In genomic region chr17:76103274-76104139, GRCh38 we compare ENCODE assay signal across 1 cellular context.
A peak's percentile ranks its signal among the peaks of the same experiment; 100 is the strongest.
TF ChIP-seq lines count a peak whose summit lies in the region.

Gene EXOC7, minus strand, starts transcription at chr17:76103787. Its CDS starts 95 bp downstream, at chr17:76103692.

TF ChIP-seq in HepG2, 621 proteins besides CTCF, POLR2A, EP300 and RAD21 (continued from another document and continues in another):
- TF ChIP-seq CEBPZ (IDR thresholded peaks at IDR 0.05; ENCODE audit: low read length) (no peak), MAF1 (CRISPR knock-in tag; IDR thresholded peaks at IDR 0.05; ENCODE audit: borderline replicate concordance) (no peak), NFE2 (CRISPR knock-in tag; IDR thresholded peaks at IDR 0.05) (no peak), PITX1 (CRISPR knock-in tag; IDR thresholded peaks at IDR 0.05) (no peak; the same call in 1 of the 2 replicates), ZNF34 (CRISPR knock-in tag; IDR thresholded peaks at IDR 0.05; ENCODE audit: borderline replicate concordance) (no peak), ZFP90 (CRISPR knock-in tag; IDR thresholded peaks at IDR 0.05; ENCODE audit: borderline replicate concordance) (no peak), ZBTB3 (CRISPR knock-in tag; IDR thresholded peaks at IDR 0.05; ENCODE audit: borderline replicate concordance, low read depth) (no peak), CBX1 (IDR thresholded peaks at IDR 0.05; ENCODE audit: low read depth) (peak; percentile 50), ATF7 (IDR thresholded peaks at IDR 0.05) (no peak), ATF7 (CRISPR knock-in tag; IDR thresholded peaks at IDR 0.05) (0 out of 2 replicates have a peak, but pooled peaks have one; percentile 18), ZFYVE20 (CRISPR knock-in tag; IDR thresholded peaks at IDR 0.05; ENCODE audit: borderline replicate concordance, low read depth) (no peak; the same call in 1 of the 2 replicates), ZNF747 (CRISPR knock-in tag; IDR thresholded peaks at IDR 0.05; ENCODE audit: borderline replicate concordance) (peak; percentile 14; the same call in 1 of the 2 replicates), ZNF44 (CRISPR knock-in tag; IDR thresholded peaks at IDR 0.05) (peak; percentile 71; the same call in 1 of the 2 replicates), PBX2 (CRISPR knock-in tag; IDR thresholded peaks at IDR 0.05) (no peak), CBFB (CRISPR knock-in tag; IDR thresholded peaks at IDR 0.05) (0 out of 2 replicates have a peak, but pooled peaks have one; percentile 0), ELF3 (CRISPR knock-in tag; IDR thresholded peaks at IDR 0.05) (peak; percentile 56), NR3C1 (CRISPR knock-in tag; IDR thresholded peaks at IDR 0.05) (no peak), MXD3 (CRISPR knock-in tag; IDR thresholded peaks at IDR 0.05) (peak; percentile 80), CEBPG (CRISPR knock-in tag; IDR thresholded peaks at IDR 0.05) (no peak), BRD4 (CRISPR knock-in tag; IDR thresholded peaks at IDR 0.05) (0 out of 2 replicates have a peak, but pooled peaks have one; percentile 18), ZBTB1 (CRISPR knock-in tag; IDR thresholded peaks at IDR 0.05; ENCODE audit: borderline replicate concordance) (no peak), TARDBP (CRISPR knock-in tag; IDR thresholded peaks at IDR 0.05) (no peak; the same call in 1 of the 2 replicates), GZF1 (CRISPR knock-in tag; IDR thresholded peaks at IDR 0.05) (no peak), RBM39 (IDR thresholded peaks at IDR 0.05; ENCODE audit: low read depth, low read length, poor library complexity, severe bottlenecking) (peak; percentile 85), ZNF782 (CRISPR knock-in tag; IDR thresholded peaks at IDR 0.05; ENCODE audit: borderline replicate concordance) (no peak; the same call in 1 of the 2 replicates), ZNF383 (CRISPR knock-in tag; IDR thresholded peaks at IDR 0.05; ENCODE audit: borderline replicate concordance) (no peak), DRAP1 (CRISPR knock-in tag; IDR thresholded peaks at IDR 0.05) (peak; percentile 87), TBX3 (IDR thresholded peaks at IDR 0.05; ENCODE audit: borderline replicate concordance) (no peak), GPN1 (CRISPR knock-in tag; IDR thresholded peaks at IDR 0.05; ENCODE audit: borderline replicate concordance) (no peak), MED13 (CRISPR knock-in tag; IDR thresholded peaks at IDR 0.05) (no peak), AHDC1 (CRISPR knock-in tag; IDR thresholded peaks at IDR 0.05; ENCODE audit: borderline replicate concordance) (peak; percentile 68; the same call in 1 of the 2 replicates), KAT8 (CRISPR knock-in tag; IDR thresholded peaks at IDR 0.05) (peak; percentile 96), EZH2 (conservative IDR thresholded peaks at IDR 0.05; ENCODE audit: low read depth, low read length) (no peak), ZNF124 (CRISPR knock-in tag; IDR thresholded peaks at IDR 0.05) (peak; percentile 81), ZSCAN25 (CRISPR knock-in tag; IDR thresholded peaks at IDR 0.05) (peak; percentile 73), FIP1L1 (IDR thresholded peaks at IDR 0.05; ENCODE audit: borderline replicate concordance, insufficient read depth, low read depth, low read length) (peak; percentile 44; the same call in 1 of the 2 replicates), ZNF572 (CRISPR knock-in tag; IDR thresholded peaks at IDR 0.05) (peak; percentile 87), ZNF678 (CRISPR knock-in tag; IDR thresholded peaks at IDR 0.05) (no peak), HNRNPL (IDR thresholded peaks at IDR 0.05; ENCODE audit: low read depth, low read length) (peak; percentile 65; the same call in 1 of the 2 replicates), ZNF660 (CRISPR knock-in tag; IDR thresholded peaks at IDR 0.05; ENCODE audit: borderline replicate concordance, low read depth) (no peak), SATB2 (CRISPR knock-in tag; IDR thresholded peaks at IDR 0.05) (no peak), MED8 (CRISPR knock-in tag; IDR thresholded peaks at IDR 0.05; ENCODE audit: insufficient replicate concordance) (no peak), ZNF724P (CRISPR knock-in tag; IDR thresholded peaks at IDR 0.05; ENCODE audit: borderline replicate concordance) (no peak), ESRRA (CRISPR knock-in tag; IDR thresholded peaks at IDR 0.05; ENCODE audit: low read depth) (no peak; the same call in none of the 2 replicates), BCL6 (CRISPR knock-in tag; IDR thresholded peaks at IDR 0.05) (0 out of 2 replicates have a peak, but pooled peaks have one; percentile 21), ZNF614 (CRISPR knock-in tag; IDR thresholded peaks at IDR 0.05; ENCODE audit: borderline replicate concordance) (no peak), ZNF780A (CRISPR knock-in tag; IDR thresholded peaks at IDR 0.05) (no peak), FOXP1 (IDR thresholded peaks at IDR 0.05) (no peak), FOXP1 (CRISPR knock-in tag; IDR thresholded peaks at IDR 0.05) (no peak), FOXA1 (IDR thresholded peaks at IDR 0.05) (no peak), FOXA1 (CRISPR knock-in tag; IDR thresholded peaks at IDR 0.05) (no peak; the same call in 1 of the 2 replicates)
- TF ChIP-seq, protein P1, sequence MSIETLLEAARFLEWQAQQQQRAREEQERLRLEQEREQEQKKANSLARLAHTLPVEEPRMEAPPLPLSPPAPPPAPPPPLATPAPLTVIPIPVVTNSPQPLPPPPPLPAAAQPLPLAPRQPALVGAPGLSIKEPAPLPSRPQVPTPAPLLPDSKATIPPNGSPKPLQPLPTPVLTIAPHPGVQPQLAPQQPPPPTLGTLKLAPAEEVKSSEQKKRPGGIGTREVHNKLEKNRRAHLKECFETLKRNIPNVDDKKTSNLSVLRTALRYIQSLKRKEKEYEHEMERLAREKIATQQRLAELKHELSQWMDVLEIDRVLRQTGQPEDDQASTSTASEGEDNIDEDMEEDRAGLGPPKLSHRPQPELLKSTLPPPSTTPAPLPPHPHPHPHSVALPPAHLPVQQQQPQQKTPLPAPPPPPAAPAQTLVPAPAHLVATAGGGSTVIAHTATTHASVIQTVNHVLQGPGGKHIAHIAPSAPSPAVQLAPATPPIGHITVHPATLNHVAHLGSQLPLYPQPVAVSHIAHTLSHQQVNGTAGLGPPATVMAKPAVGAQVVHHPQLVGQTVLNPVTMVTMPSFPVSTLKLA (IDR thresholded peaks at IDR 0.05): peak; percentile 17; the same call in 1 of the 2 replicates
- TF ChIP-seq, protein P2, sequence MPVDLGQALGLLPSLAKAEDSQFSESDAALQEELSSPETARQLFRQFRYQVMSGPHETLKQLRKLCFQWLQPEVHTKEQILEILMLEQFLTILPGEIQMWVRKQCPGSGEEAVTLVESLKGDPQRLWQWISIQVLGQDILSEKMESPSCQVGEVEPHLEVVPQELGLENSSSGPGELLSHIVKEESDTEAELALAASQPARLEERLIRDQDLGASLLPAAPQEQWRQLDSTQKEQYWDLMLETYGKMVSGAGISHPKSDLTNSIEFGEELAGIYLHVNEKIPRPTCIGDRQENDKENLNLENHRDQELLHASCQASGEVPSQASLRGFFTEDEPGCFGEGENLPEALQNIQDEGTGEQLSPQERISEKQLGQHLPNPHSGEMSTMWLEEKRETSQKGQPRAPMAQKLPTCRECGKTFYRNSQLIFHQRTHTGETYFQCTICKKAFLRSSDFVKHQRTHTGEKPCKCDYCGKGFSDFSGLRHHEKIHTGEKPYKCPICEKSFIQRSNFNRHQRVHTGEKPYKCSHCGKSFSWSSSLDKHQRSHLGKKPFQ (CRISPR knock-in tag; IDR thresholded peaks at IDR 0.05; ENCODE audit: insufficient replicate concordance): peak; percentile 60
- TF ChIP-seq, protein P3, sequence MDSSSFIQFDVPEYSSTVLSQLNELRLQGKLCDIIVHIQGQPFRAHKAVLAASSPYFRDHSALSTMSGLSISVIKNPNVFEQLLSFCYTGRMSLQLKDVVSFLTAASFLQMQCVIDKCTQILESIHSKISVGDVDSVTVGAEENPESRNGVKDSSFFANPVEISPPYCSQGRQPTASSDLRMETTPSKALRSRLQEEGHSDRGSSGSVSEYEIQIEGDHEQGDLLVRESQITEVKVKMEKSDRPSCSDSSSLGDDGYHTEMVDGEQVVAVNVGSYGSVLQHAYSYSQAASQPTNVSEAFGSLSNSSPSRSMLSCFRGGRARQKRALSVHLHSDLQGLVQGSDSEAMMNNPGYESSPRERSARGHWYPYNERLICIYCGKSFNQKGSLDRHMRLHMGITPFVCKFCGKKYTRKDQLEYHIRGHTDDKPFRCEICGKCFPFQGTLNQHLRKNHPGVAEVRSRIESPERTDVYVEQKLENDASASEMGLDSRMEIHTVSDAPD (CRISPR knock-in tag; IDR thresholded peaks at IDR 0.05): no peak
- TF ChIP-seq, protein P4, sequence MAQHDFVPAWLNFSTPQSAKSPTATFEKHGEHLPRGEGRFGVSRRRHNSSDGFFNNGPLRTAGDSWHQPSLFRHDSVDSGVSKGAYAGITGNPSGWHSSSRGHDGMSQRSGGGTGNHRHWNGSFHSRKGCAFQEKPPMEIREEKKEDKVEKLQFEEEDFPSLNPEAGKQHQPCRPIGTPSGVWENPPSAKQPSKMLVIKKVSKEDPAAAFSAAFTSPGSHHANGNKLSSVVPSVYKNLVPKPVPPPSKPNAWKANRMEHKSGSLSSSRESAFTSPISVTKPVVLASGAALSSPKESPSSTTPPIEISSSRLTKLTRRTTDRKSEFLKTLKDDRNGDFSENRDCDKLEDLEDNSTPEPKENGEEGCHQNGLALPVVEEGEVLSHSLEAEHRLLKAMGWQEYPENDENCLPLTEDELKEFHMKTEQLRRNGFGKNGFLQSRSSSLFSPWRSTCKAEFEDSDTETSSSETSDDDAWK (CRISPR knock-in tag; IDR thresholded peaks at IDR 0.05): no peak
